In genomic region chr12:47312794-47313426, GRCh38 we compare ENCODE assay signal across 9 cellular contexts.
DNase-seq lines count a peak whose midpoint lies in the region; ATAC-seq and TF ChIP-seq lines count a peak whose summit lies in the region.
"Had no signal": no experiment of that assay in that cellular context is flagged by ENCODE, and none has a peak within 500 bp of the region (broad histone marks: within the 10 kb centered on the region; RNA-seq: fewer than 3 reads in every experiment).

No MANE protein-coding gene starts in this region.

- no peak for TF ChIP-seq CTCF in GM10266 (IDR thresholded peaks at IDR 0.05; ENCODE audit: control insufficient read depth, insufficient read depth, low read depth, missing control alignments)
- no peak for TF ChIP-seq CTCF in SU-DHL-6 (IDR thresholded peaks at IDR 0.05; ENCODE audit: insufficient read depth, low read length, poor library complexity, severe bottlenecking)

- H3K4me1 ChIP-seq in effector memory CD4-positive, alpha-beta T cell (ENCODE audit: control insufficient read depth, insufficient read depth, low read length, poor library complexity, severe bottlenecking), result peaks cover 6% of the 10 kb centered on the region
- H3K4me1 ChIP-seq: breast epithelium had no signal

- peak; percentile 59 for DNase-seq in GM10266 (ENCODE audit: extremely low spot score)
- DNase-seq in NCI-H1105 (lab: John Stamatoyannopoulos, UW), result no peak
- no peak for DNase-seq in hepatic stellate cell (ENCODE audit: low spot score)
- DNase-seq in NCI-H82 (lab: John Stamatoyannopoulos, UW), result no peak
- no peak for DNase-seq in effector memory CD4-positive, alpha-beta T cell

- H3K9ac ChIP-seq in SU-DHL-6 (ENCODE audit: low read length), result peak overlapping the region; percentile 26

- no peaks in the 10 kb centered on the region for H3K27me3 ChIP-seq in SU-DHL-6 (ENCODE audit: low read length)
- no peaks in the 10 kb centered on the region for H3K27me3 ChIP-seq in effector memory CD4-positive, alpha-beta T cell (replicated peaks; ENCODE audit: control insufficient read depth, insufficient read depth, low read length, poor library complexity, severe bottlenecking)
- H3K27me3 ChIP-seq: breast epithelium had no signal

- ATAC-seq in GM19455 (IDR thresholded peaks at IDR 0.05; ENCODE audit: unreplicated experiment) (peak; percentile 74), HG03108 (IDR thresholded peaks at IDR 0.05; ENCODE audit: unreplicated experiment) (peak; percentile 86)

- H3K79me2 ChIP-seq in SU-DHL-6 (ENCODE audit: insufficient read depth, low read length), result no peaks in the 10 kb centered on the region

- peak overlapping the region; percentile 60 for H3K4me2 ChIP-seq in SU-DHL-6 (ENCODE audit: low read depth, low read length, poor library complexity, severe bottlenecking)

- H3K4me3 ChIP-seq in SU-DHL-6 (ENCODE audit: insufficient read depth, low read length, poor library complexity, severe bottlenecking), result peak overlapping the region; percentile 22
- no peak overlapping the region for H3K4me3 ChIP-seq in effector memory CD4-positive, alpha-beta T cell (ENCODE audit: insufficient read depth, low read depth, low read length, poor library complexity, severe bottlenecking)
- H3K4me3 ChIP-seq: breast epithelium had no signal

- H3K27ac ChIP-seq in SU-DHL-6 (ENCODE audit: low read depth, low read length), result peak overlapping the region; percentile 86
- no peak overlapping the region for H3K27ac ChIP-seq in effector memory CD4-positive, alpha-beta T cell (ENCODE audit: insufficient read depth, low read length, poor library complexity, severe bottlenecking)
- H3K27ac ChIP-seq: breast epithelium had no signal

- H3K9me2 ChIP-seq in SU-DHL-6 (replicated peaks; ENCODE audit: insufficient read depth, low read length), result no peaks in the 10 kb centered on the region

- no peaks in the 10 kb centered on the region for H4K20me1 ChIP-seq in SU-DHL-6 (ENCODE audit: low read depth, low read length)

- no peaks in the 10 kb centered on the region for H3K36me3 ChIP-seq in SU-DHL-6 (ENCODE audit: low read length)
- no peaks in the 10 kb centered on the region for H3K36me3 ChIP-seq in effector memory CD4-positive, alpha-beta T cell (ENCODE audit: control insufficient read depth, insufficient read depth, low read length)
- H3K36me3 ChIP-seq: breast epithelium had no signal

- H2AFZ ChIP-seq in SU-DHL-6 (ENCODE audit: low read depth, low read length, severe bottlenecking), result peak overlapping the region; percentile 8

- no peaks in the 10 kb centered on the region for H3K9me3 ChIP-seq in SU-DHL-6 (ENCODE audit: insufficient read depth, low read length)
- no peaks in the 10 kb centered on the region for H3K9me3 ChIP-seq in effector memory CD4-positive, alpha-beta T cell (ENCODE audit: control insufficient read depth, low read length)
- H3K9me3 ChIP-seq: breast epithelium had no signal

- H3F3A ChIP-seq in SU-DHL-6 (ENCODE audit: insufficient read depth), result peaks cover 11% of the 10 kb centered on the region; the same call in 1 of the 2 replicates
